Comparison of ENCODE assay signal across 14 cellular contexts in the genomic region with DNA sequence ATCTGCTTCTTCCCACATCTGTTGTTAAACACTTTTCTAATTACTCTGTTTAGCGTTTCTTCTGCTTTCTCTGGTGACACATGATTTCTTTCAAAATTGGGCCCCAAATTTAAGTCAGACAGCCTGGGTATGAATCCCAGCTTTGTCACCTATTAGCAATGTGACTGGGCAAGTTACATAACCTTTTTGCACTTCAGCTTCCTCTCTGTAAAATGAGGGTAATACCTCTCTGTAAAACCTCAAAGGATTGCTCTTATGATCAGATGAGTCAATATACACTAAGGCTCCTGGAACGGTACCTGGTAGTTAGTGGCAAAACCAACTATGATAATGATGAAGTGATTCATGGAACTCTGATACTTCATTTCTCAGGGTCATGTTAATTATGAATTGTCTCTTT. TPM values are rescaled to one million over a fixed set of nuclear protein-coding genes. Genes with fewer than 3 reads are reported as not detected.
DNase-seq lines count a peak whose midpoint lies in the region; ATAC-seq and TF ChIP-seq lines count a peak whose summit lies in the region.
"Had no signal": no experiment of that assay in that cellular context is flagged by ENCODE, and none has a peak within 500 bp of the region (broad histone marks: within the 10 kb centered on the region; RNA-seq: fewer than 3 reads in every experiment).

No MANE protein-coding gene starts in this region.

- H3K27ac Mint-ChIP-seq in endodermal cell = no peak overlapping the region
- H3K27ac Mint-ChIP-seq: activated T-helper 2 cell treated with anti-CD3 and anti-CD28 coated beads, Interferon-gamma antibody, Interleukin-2, Interleukin-4, amounts not matched to agents 10 μg/mL and 5 μg/mL and 100 μg/mL, durations not matched to agents 14 hours and 24 hours and 36 hours had no signal

- ATAC-seq in HG03280 (IDR thresholded peaks at IDR 0.05; ENCODE audit: unreplicated experiment) = peak; percentile 33
- peak; percentile 45 for ATAC-seq in SK-N-SH treated with all-trans-retinoic acid at 6 μM for 48 hours
- peak; percentile 94 for ATAC-seq in foreskin keratinocyte
- ATAC-seq in aorta (ENCODE audit: low FRiP score) = no peak
- ATAC-seq: right cardiac atrium had no signal

- H3K4me1 ChIP-seq in foreskin keratinocyte (peaks cover 18% of the 10 kb centered on the region), endodermal cell (ENCODE audit: control insufficient read depth, insufficient read depth, low read length) (no peaks in the 10 kb centered on the region), aorta (ENCODE audit: control insufficient read depth in 1 of 2, insufficient read depth in 2 of 2, low read length in 2 of 2) (no peaks in the 10 kb centered on the region)

- H3K27me3 ChIP-seq in BJ (ENCODE audit: control insufficient read depth, insufficient read depth, low read length) (no peaks in the 10 kb centered on the region), foreskin keratinocyte (no peaks in the 10 kb centered on the region), endodermal cell (ENCODE audit: control insufficient read depth, insufficient read depth, low read length, poor library complexity, severe bottlenecking) (no peaks in the 10 kb centered on the region), aorta (ENCODE audit: control insufficient read depth in 1 of 2, insufficient read depth in 2 of 2, low read length in 1 of 2) (no peaks in the 10 kb centered on the region)

- no peak overlapping the region for H3K9ac ChIP-seq in endodermal cell (ENCODE audit: extremely low read depth, low read length, poor library complexity, severe bottlenecking)

- H3K27ac ChIP-seq in foreskin keratinocyte (peak overlapping the region; percentile 81), endodermal cell (ENCODE audit: low read depth, low read length) (no peak overlapping the region), aorta (ENCODE audit: low read depth in 1 of 2, low read length in 2 of 2) (no peak overlapping the region)
- H3K27ac ChIP-seq: WERI-Rb-1 had no signal

- peak; percentile 11 for DNase-seq in BJ (ENCODE audit: low read depth)
- peak; percentile 93 to 97 for DNase-seq in foreskin keratinocyte
- DNase-seq in endodermal cell = no peak
- DNase-seq in erythroblast (lab: John Stamatoyannopoulos, UW) = no peak
- DNase-seq in hepatic stellate cell (ENCODE audit: low spot score) = no peak
- DNase-seq in aorta = no peak
- DNase-seq: NCI-H1105 treated with DMSO at 0.1 percent for 48 hours, NCI-H510A treated with DMSO at 0.1 percent for 48 hours, right cardiac atrium, SHP77 treated with DMSO at 0.1 percent for 48 hours, WERI-Rb-1 had no signal

- CTCF ChIA-PET in BJ (lab: Yijun Ruan, JAX) = interaction anchor here (0.8 to 4.1 kb wide), 6 partner anchors 11 to 166 kb away, joined by 3 to 20 read pairs (median 5); no protein-coding TSS in a partner anchor

- TF ChIP-seq CTCF in BJ (IDR thresholded peaks at IDR 0.05; ENCODE audit: insufficient read depth, low read depth, low read length) = no peak
- no peak for TF ChIP-seq CTCF in foreskin keratinocyte (conservative IDR thresholded peaks at IDR 0.05)
- TF ChIP-seq CTCF in endodermal cell (conservative IDR thresholded peaks at IDR 0.05) = no peak

- WGBS in endodermal cell (ENCODE audit: insufficient coverage in 1 of 2, insufficient read length in 1 of 2), 2 experiments = 87 to 91% methylated on average over 2 of the region's 2 CpGs
- 95 to 100% methylated on average over 2 of the region's 2 CpGs for WGBS in aorta, 2 donors

- no peak for TF ChIP-seq POLR2A in erythroblast (IDR thresholded peaks at IDR 0.05; ENCODE audit: low read length)

- no peaks in the 10 kb centered on the region for H3K4me1 Mint-ChIP-seq in endodermal cell

- no peaks in the 10 kb centered on the region for H3K27me3 Mint-ChIP-seq in endodermal cell (ENCODE audit: insufficient read depth)

- H3K9me3 ChIP-seq in endodermal cell (ENCODE audit: control insufficient read depth, low read length) = no peaks in the 10 kb centered on the region
- no peaks in the 10 kb centered on the region for H3K9me3 ChIP-seq in aorta (ENCODE audit: control insufficient read depth, low read length)

- no peak overlapping the region for H3K4me3 Mint-ChIP-seq in endodermal cell

- H3K4me3 ChIP-seq in BJ (ENCODE audit: low read depth, low read length) = no peak overlapping the region
- no peak overlapping the region for H3K4me3 ChIP-seq in endodermal cell (ENCODE audit: low read length)
- H3K4me3 ChIP-seq in aorta (ENCODE audit: low read length in 2 of 2) = no peak overlapping the region

- H3K36me3 ChIP-seq in BJ (ENCODE audit: control insufficient read depth, insufficient read depth, low read length) = no peaks in the 10 kb centered on the region; the same call in 1 of the 2 replicates
- peaks cover 37% of the 10 kb centered on the region for H3K36me3 ChIP-seq in endodermal cell (ENCODE audit: control insufficient read depth, insufficient read depth, low read length)
- no peaks in the 10 kb centered on the region for H3K36me3 ChIP-seq in aorta (ENCODE audit: control insufficient read depth in 1 of 2, insufficient read depth in 2 of 2, low read length in 1 of 2)

- intact Hi-C loops in aorta (cut with DNase I) = no loop called here

- no peaks in the 10 kb centered on the region for H3K9me3 Mint-ChIP-seq in endodermal cell

- H3K36me3 Mint-ChIP-seq in endodermal cell (ENCODE audit: low read depth) = peaks cover 41% of the 10 kb centered on the region

- POLR2A ChIA-PET in BJ (lab: Charles Lee) = no interaction called here

TF ChIP-seq in SK-N-SH treated with all-trans-retinoic acid at 6 μM for 48 hours, 23 proteins besides CTCF, POLR2A, EP300 and RAD21:
- TF ChIP-seq SNAI2 (CRISPR knock-in tag; IDR thresholded peaks at IDR 0.05) (no peak), CREB5 (CRISPR knock-in tag; IDR thresholded peaks at IDR 0.05; ENCODE audit: low read depth) (no peak), CSDC2 (CRISPR knock-in tag; IDR thresholded peaks at IDR 0.05) (no peak), RARB (CRISPR knock-in tag; IDR thresholded peaks at IDR 0.05) (no peak), GLIS3 (CRISPR knock-in tag; IDR thresholded peaks at IDR 0.05) (no peak), PATZ1 (CRISPR knock-in tag; IDR thresholded peaks at IDR 0.05; ENCODE audit: borderline replicate concordance) (no peak), ARNTL (CRISPR knock-in tag; IDR thresholded peaks at IDR 0.05; ENCODE audit: borderline replicate concordance, low read depth) (no peak), ESRRG (CRISPR knock-in tag; IDR thresholded peaks at IDR 0.05) (no peak), TCF4 (CRISPR knock-in tag; IDR thresholded peaks at IDR 0.05; ENCODE audit: borderline replicate concordance) (no peak)

RNA-seq across cellular contexts. Expression of gene E2F7, which starts 33.0 kb away (rescaled TPM):
- 3.6 and 3.9 TPM in 2 replicates for polyA plus RNA-seq in BJ (2011; rRNA removed)
- 2.9 TPM in 2 replicates for polyA minus RNA-seq in BJ (2011; rRNA and poly(A)+ RNA removed)
- total RNA-seq in foreskin keratinocyte = 20.8 and 22.3 TPM in 2 replicates
- 4.2 and 5.0 TPM in 2 replicates for polyA plus RNA-seq in foreskin keratinocyte
- total RNA-seq in endodermal cell = 10 to 100 TPM; 21.0 to 21.2 TPM
- polyA plus RNA-seq in endodermal cell (2013, experiment 1 of 2) = 19.1 TPM
- polyA plus RNA-seq in endodermal cell (2013, experiment 2 of 2) = 17.2 TPM
- total RNA-seq in aorta = under 1 TPM; 0.30 to 0.36 TPM
- not detected for polyA plus RNA-seq in aorta

Comparison
In these comparisons a context has a peak if more than half of its experiments do, and no peak if none do; other contexts are left out.
1. DNase-seq: peak in BJ (single experiment) and foreskin keratinocyte (2 of 2); none in endodermal cell (single experiment), erythroblast (0 of 2), hepatic stellate cell (single experiment) and aorta (0 of 2).
2. RNA of gene E2F7, which starts 33.0 kb away (total RNA-seq): 20.8 to 22.3 TPM in foreskin keratinocyte and 21.0 to 21.2 TPM in endodermal cell; 0.30 to 0.36 TPM in aorta; every median in the first group is over 10 times any median in the second.